ENCODE assay signal across 4 cellular contexts in the genomic region with DNA sequence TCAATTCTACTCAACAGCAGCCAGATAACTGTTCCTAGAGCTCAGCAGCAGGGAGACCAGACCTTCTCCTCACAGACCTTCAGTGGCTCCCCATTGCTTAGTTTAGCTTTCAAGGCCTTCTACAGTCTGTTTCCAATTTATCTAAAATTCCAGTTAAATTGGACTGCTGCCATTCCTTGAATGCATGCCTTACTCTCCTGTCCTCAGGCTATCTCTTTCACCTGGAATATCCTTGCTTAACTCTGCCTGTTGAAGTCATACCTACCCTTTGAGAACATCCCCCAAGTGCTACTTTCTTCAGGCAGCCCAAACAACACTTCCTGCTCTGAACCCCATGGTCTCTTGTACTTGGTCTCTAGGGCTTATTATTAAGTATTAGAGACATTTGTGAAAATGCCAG.
"Had no signal": no experiment of that assay in that cellular context is flagged by ENCODE, and none has a peak within 500 bp of the region (broad histone marks: within the 10 kb centered on the region; RNA-seq: fewer than 3 reads in every experiment).

No MANE protein-coding gene starts in this region.

- H3K27ac ChIP-seq: HL-60 had no signal

- H3K4me3 ChIP-seq: K562 had no signal

- DNase-seq: IMR-90, KBM-7 had no signal
